In the genomic region with DNA sequence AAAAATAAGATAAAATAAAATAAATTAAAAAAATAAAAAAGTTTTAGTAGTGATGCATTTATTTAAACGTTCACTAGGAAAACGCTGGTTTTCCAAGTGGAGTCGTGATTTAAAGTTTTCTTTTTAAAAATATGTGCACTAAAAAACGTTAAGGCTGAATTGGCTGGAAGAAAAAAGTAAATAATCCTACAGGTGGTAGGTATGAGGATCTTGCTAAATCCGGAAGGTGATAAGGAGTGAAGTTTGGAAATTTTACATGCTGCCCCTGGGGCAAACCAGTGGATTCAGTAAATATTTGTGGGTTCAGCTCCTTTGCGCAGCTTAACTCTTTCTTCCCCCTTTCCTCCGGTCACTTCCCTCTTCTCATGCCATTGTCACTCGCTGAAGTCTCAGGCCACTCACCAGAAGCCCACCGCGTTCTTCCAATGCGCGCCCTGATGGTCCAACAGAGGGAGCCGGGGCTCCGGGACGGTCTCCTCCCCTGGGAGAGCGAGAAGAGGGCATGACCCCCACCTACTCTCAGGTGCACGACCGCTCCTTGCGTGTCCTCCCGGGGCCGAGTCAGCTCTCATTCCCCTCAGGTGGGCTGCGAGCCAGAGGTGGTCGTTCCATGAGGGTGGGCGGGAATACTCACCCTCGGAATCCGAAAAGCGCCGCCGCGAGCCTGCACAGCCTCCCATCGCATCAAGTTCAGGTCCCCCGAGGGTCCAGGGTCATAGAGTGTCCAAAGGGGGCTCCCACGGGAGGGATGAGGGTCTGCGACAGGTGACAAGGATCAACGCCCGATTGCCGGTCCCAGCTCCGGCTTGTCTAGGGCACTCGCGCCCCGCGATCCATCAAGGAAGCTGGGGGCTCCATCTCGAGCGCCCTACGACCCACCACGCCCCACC, we compare ENCODE assay signal across 1 cellular context.
TF ChIP-seq lines count a peak whose summit lies in the region.

No MANE protein-coding gene starts in this region.

TF ChIP-seq in K562, 482 proteins besides CTCF, POLR2A, EP300 and RAD21 (continued from another document and continues in another):
- TF ChIP-seq CBX5 (IDR thresholded peaks at IDR 0.05; ENCODE audit: borderline replicate concordance, low read depth) (no peak), RBM17 (IDR thresholded peaks at IDR 0.05; ENCODE audit: borderline replicate concordance, low read depth, low read length) (no peak), TBP (optimal IDR thresholded peaks at IDR 0.05; ENCODE audit: low read depth, low read length) (no peak), STAG1 (CRISPR knock-in tag; IDR thresholded peaks at IDR 0.05; ENCODE audit: borderline replicate concordance) (no peak), BHLHE40 (IDR thresholded peaks at IDR 0.05; ENCODE audit: low read length) (peak; percentile 55; the same call in 1 of the 2 replicates), ZNF23 (CRISPR knock-in tag; IDR thresholded peaks at IDR 0.05) (no peak), SETDB1 (IDR thresholded peaks at IDR 0.05; ENCODE audit: low read length) (no peak), ZBTB17 (CRISPR knock-in tag; IDR thresholded peaks at IDR 0.05) (0 out of 2 replicates have a peak, but pooled peaks have one; percentile 19), ZNF778 (CRISPR knock-in tag; IDR thresholded peaks at IDR 0.05) (no peak), SLC30A9 (CRISPR knock-in tag; IDR thresholded peaks at IDR 0.05) (no peak), ZNF707 (CRISPR knock-in tag; conservative IDR thresholded peaks at IDR 0.05) (no peak), GATA2 (CRISPR knock-in tag; IDR thresholded peaks at IDR 0.05) (no peak), SMARCE1 (IDR thresholded peaks at IDR 0.05) (peak; percentile 48; the same call in 1 of the 2 replicates), NELFE (IDR thresholded peaks at IDR 0.05; ENCODE audit: insufficient read depth, insufficient read length) (no peak), ELF4 (CRISPR knock-in tag; IDR thresholded peaks at IDR 0.05) (no peak), POLR2G (IDR thresholded peaks at IDR 0.05; ENCODE audit: low read depth, low read length) (peak; percentile 79), ZFP36 (IDR thresholded peaks at IDR 0.05; ENCODE audit: low read depth, low read length, partially characterized antibody) (no peak), FOXM1 (IDR thresholded peaks at IDR 0.05; ENCODE audit: low read depth) (no peak), FOXM1 (CRISPR knock-in tag; IDR thresholded peaks at IDR 0.05; ENCODE audit: low read depth) (0 out of 2 replicates have a peak, but pooled peaks have one; percentile 62), NCOA4 (IDR thresholded peaks at IDR 0.05; ENCODE audit: partially characterized antibody) (no peak), ZSCAN29 (IDR thresholded peaks at IDR 0.05) (no peak), ZNF134 (CRISPR knock-in tag; conservative IDR thresholded peaks at IDR 0.05) (no peak), STAT5B (CRISPR knock-in tag; IDR thresholded peaks at IDR 0.05) (no peak), NCOA1 (IDR thresholded peaks at IDR 0.05; ENCODE audit: low read depth) (no peak), ZNF717 (CRISPR knock-in tag; IDR thresholded peaks at IDR 0.05) (no peak), KLF16 (IDR thresholded peaks at IDR 0.05) (no peak), LARP7 (IDR thresholded peaks at IDR 0.05) (no peak), SP1 (CRISPR knock-in tag; IDR thresholded peaks at IDR 0.05) (no peak; the same call in 1 of the 2 replicates), ARHGAP35 (IDR thresholded peaks at IDR 0.05; ENCODE audit: partially characterized antibody) (no peak), ZBED1 (IDR thresholded peaks at IDR 0.05) (no peak), RUNX1 (IDR thresholded peaks at IDR 0.05; ENCODE audit: low read depth) (no peak), E2F3 (CRISPR knock-in tag; IDR thresholded peaks at IDR 0.05) (no peak), SIN3B (IDR thresholded peaks at IDR 0.05; ENCODE audit: low read depth) (no peak), ZNF76 (CRISPR knock-in tag; IDR thresholded peaks at IDR 0.05; ENCODE audit: borderline replicate concordance) (no peak), C11orf30 (IDR thresholded peaks at IDR 0.05; ENCODE audit: low read depth) (no peak), ETV5 (CRISPR knock-in tag; IDR thresholded peaks at IDR 0.05; ENCODE audit: low read depth) (peak; percentile 61; the same call in 1 of the 2 replicates), SMC3 (conservative IDR thresholded peaks at IDR 0.05; ENCODE audit: insufficient read depth, low read depth, low read length) (no peak), TOE1 (IDR thresholded peaks at IDR 0.05; ENCODE audit: borderline replicate concordance) (no peak), TOE1 (CRISPR knock-in tag; IDR thresholded peaks at IDR 0.05; ENCODE audit: borderline replicate concordance, low read depth) (0 out of 2 replicates have a peak, but pooled peaks have one; percentile 54), ZC3H4 (CRISPR knock-in tag; IDR thresholded peaks at IDR 0.05; ENCODE audit: borderline replicate concordance) (no peak), ZNF589 (CRISPR knock-in tag; IDR thresholded peaks at IDR 0.05; ENCODE audit: low read depth) (no peak), MAZ (CRISPR knock-in tag; conservative IDR thresholded peaks at IDR 0.05 in 1 of 2, IDR thresholded peaks at IDR 0.05 in 1 of 2) (peak in 1 of 2 experiments; percentile 38; a peak in 3 of 4 replicates), ILK (tag; IDR thresholded peaks at IDR 0.05; ENCODE audit: borderline replicate concordance, low read depth) (no peak), CBX8 (IDR thresholded peaks at IDR 0.05; ENCODE audit: borderline replicate concordance, extremely low read depth, low read depth, low read length, poor library complexity, severe bottlenecking) (no peak)
- TF ChIP-seq, protein P1, sequence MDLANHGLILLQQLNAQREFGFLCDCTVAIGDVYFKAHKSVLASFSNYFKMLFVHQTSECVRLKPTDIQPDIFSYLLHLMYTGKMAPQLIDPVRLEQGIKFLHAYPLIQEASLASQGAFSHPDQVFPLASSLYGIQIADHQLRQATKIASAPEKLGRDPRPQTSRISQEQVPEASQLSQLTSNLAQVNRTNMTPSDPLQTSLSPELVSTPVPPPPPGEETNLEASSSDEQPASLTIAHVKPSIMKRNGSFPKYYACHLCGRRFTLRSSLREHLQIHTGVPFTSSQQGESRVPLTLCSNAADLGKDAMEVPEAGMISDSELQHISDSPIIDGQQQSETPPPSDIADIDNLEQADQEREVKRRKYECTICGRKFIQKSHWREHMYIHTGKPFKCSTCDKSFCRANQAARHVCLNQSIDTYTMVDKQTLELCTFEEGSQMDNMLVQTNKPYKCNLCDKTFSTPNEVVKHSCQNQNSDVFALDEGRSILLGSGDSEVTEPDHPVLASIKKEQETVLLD (IDR thresholded peaks at IDR 0.05) = peak; percentile 48; the same call in 1 of the 2 replicates
- TF ChIP-seq, protein P2, sequence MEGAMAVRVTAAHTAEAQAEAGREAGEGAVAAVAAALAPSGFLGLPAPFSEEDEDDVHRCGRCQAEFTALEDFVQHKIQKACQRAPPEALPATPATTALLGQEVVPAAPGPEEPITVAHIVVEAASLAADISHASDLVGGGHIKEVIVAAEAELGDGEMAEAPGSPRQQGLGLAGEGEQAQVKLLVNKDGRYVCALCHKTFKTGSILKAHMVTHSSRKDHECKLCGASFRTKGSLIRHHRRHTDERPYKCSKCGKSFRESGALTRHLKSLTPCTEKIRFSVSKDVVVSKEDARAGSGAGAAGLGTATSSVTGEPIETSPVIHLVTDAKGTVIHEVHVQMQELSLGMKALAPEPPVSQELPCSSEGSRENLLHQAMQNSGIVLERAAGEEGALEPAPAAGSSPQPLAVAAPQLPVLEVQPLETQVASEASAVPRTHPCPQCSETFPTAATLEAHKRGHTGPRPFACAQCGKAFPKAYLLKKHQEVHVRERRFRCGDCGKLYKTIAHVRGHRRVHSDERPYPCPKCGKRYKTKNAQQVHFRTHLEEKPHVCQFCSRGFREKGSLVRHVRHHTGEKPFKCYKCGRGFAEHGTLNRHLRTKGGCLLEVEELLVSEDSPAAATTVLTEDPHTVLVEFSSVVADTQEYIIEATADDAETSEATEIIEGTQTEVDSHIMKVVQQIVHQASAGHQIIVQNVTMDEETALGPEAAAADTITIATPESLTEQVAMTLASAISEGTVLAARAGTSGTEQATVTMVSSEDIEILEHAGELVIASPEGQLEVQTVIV (CRISPR knock-in tag; IDR thresholded peaks at IDR 0.05; ENCODE audit: borderline replicate concordance) = no peak
- TF ChIP-seq, protein P3, sequence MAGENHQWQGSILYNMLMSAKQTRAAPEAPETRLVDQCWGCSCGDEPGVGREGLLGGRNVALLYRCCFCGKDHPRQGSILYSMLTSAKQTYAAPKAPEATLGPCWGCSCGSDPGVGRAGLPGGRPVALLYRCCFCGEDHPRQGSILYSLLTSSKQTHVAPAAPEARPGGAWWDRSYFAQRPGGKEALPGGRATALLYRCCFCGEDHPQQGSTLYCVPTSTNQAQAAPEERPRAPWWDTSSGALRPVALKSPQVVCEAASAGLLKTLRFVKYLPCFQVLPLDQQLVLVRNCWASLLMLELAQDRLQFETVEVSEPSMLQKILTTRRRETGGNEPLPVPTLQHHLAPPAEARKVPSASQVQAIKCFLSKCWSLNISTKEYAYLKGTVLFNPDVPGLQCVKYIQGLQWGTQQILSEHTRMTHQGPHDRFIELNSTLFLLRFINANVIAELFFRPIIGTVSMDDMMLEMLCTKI (IDR thresholded peaks at IDR 0.05; ENCODE audit: partially characterized antibody) = no peak
- TF ChIP-seq, protein P4, sequence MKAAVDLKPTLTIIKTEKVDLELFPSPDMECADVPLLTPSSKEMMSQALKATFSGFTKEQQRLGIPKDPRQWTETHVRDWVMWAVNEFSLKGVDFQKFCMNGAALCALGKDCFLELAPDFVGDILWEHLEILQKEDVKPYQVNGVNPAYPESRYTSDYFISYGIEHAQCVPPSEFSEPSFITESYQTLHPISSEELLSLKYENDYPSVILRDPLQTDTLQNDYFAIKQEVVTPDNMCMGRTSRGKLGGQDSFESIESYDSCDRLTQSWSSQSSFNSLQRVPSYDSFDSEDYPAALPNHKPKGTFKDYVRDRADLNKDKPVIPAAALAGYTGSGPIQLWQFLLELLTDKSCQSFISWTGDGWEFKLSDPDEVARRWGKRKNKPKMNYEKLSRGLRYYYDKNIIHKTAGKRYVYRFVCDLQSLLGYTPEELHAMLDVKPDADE (conservative IDR thresholded peaks at IDR 0.05; ENCODE audit: control insufficient read depth, low read depth, low read length) = no peak
- TF ChIP-seq, protein P5, sequence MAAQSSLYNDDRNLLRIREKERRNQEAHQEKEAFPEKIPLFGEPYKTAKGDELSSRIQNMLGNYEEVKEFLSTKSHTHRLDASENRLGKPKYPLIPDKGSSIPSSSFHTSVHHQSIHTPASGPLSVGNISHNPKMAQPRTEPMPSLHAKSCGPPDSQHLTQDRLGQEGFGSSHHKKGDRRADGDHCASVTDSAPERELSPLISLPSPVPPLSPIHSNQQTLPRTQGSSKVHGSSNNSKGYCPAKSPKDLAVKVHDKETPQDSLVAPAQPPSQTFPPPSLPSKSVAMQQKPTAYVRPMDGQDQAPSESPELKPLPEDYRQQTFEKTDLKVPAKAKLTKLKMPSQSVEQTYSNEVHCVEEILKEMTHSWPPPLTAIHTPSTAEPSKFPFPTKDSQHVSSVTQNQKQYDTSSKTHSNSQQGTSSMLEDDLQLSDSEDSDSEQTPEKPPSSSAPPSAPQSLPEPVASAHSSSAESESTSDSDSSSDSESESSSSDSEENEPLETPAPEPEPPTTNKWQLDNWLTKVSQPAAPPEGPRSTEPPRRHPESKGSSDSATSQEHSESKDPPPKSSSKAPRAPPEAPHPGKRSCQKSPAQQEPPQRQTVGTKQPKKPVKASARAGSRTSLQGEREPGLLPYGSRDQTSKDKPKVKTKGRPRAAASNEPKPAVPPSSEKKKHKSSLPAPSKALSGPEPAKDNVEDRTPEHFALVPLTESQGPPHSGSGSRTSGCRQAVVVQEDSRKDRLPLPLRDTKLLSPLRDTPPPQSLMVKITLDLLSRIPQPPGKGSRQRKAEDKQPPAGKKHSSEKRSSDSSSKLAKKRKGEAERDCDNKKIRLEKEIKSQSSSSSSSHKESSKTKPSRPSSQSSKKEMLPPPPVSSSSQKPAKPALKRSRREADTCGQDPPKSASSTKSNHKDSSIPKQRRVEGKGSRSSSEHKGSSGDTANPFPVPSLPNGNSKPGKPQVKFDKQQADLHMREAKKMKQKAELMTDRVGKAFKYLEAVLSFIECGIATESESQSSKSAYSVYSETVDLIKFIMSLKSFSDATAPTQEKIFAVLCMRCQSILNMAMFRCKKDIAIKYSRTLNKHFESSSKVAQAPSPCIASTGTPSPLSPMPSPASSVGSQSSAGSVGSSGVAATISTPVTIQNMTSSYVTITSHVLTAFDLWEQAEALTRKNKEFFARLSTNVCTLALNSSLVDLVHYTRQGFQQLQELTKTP (IDR thresholded peaks at IDR 0.05; ENCODE audit: low read depth in 1 of 2, partially characterized antibody in 2 of 2) = no peak
- TF ChIP-seq, protein P6, sequence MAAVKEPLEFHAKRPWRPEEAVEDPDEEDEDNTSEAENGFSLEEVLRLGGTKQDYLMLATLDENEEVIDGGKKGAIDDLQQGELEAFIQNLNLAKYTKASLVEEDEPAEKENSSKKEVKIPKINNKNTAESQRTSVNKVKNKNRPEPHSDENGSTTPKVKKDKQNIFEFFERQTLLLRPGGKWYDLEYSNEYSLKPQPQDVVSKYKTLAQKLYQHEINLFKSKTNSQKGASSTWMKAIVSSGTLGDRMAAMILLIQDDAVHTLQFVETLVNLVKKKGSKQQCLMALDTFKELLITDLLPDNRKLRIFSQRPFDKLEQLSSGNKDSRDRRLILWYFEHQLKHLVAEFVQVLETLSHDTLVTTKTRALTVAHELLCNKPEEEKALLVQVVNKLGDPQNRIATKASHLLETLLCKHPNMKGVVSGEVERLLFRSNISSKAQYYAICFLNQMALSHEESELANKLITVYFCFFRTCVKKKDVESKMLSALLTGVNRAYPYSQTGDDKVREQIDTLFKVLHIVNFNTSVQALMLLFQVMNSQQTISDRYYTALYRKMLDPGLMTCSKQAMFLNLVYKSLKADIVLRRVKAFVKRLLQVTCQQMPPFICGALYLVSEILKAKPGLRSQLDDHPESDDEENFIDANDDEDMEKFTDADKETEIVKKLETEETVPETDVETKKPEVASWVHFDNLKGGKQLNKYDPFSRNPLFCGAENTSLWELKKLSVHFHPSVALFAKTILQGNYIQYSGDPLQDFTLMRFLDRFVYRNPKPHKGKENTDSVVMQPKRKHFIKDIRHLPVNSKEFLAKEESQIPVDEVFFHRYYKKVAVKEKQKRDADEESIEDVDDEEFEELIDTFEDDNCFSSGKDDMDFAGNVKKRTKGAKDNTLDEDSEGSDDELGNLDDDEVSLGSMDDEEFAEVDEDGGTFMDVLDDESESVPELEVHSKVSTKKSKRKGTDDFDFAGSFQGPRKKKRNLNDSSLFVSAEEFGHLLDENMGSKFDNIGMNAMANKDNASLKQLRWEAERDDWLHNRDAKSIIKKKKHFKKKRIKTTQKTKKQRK (IDR thresholded peaks at IDR 0.05; ENCODE audit: borderline replicate concordance, low read depth, low read length) = no peak
- TF ChIP-seq, protein P7, sequence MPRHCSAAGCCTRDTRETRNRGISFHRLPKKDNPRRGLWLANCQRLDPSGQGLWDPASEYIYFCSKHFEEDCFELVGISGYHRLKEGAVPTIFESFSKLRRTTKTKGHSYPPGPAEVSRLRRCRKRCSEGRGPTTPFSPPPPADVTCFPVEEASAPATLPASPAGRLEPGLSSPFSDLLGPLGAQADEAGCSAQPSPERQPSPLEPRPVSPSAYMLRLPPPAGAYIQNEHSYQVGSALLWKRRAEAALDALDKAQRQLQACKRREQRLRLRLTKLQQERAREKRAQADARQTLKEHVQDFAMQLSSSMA (CRISPR knock-in tag; IDR thresholded peaks at IDR 0.05) = peak; percentile 48; the same call in 1 of the 2 replicates
